ENCODE assay signal across 19 cellular contexts in genomic region chr1:78426398-78426797, GRCh38.
"Had no signal": no experiment of that assay in that cellular context is flagged by ENCODE, and none has a peak within 500 bp of the region (broad histone marks: within the 10 kb centered on the region; RNA-seq: fewer than 3 reads in every experiment).

No MANE protein-coding gene starts in this region.

- H3K27me3 Mint-ChIP-seq: activated CD4-positive, alpha-beta T cell treated with anti-CD3 and anti-CD28 coated beads, Interleukin-2, amount 10 ng/mL, durations not matched to agents 7 days and 5 days; dendritic cell treated with granulocyte-macrophage colony-stimulating factor and Interleukin-4, amounts not matched to agents 40 ng/mL and 50 ng/mL, for 4 days; memory B cell; stimulated activated memory B cell treated with anti-CD40 and anti-IgM and Interleukin-4, amounts not matched to agents 10 μg/mL and 1 μg/mL and 100 μg/mL, for 72 hours had no signal

- ATAC-seq: foreskin keratinocyte; heart right ventricle; right cardiac atrium; stimulated activated memory B cell treated with anti-CD40 and anti-IgM and Interleukin-4, amounts not matched to agents 10 μg/mL and 1 μg/mL and 100 μg/mL, for 72 hours had no signal

- H3K27me3 ChIP-seq: brain microvascular endothelial cell, heart right ventricle, transverse colon had no signal

- H3K4me3 Mint-ChIP-seq: activated CD4-positive, alpha-beta T cell treated with anti-CD3 and anti-CD28 coated beads, Interleukin-2, amount 10 ng/mL, durations not matched to agents 7 days and 5 days; activated naive CD4-positive, alpha-beta T cell treated with anti-CD3 and anti-CD28 coated beads, Interleukin-2, amount 50 U/mL, for 24 hours; dendritic cell treated with granulocyte-macrophage colony-stimulating factor and Interleukin-4, amounts not matched to agents 40 ng/mL and 50 ng/mL, for 4 days; memory B cell; nephron progenitor cell; stimulated activated memory B cell treated with anti-CD40 and anti-IgM and Interleukin-4, amounts not matched to agents 10 μg/mL and 1 μg/mL and 100 μg/mL, for 72 hours; T-helper 1 cell treated with Interleukin-12 subunit alpha and Interleukin-12 subunit beta and Interleukin-4 antibody, amounts not matched to agents 30 μg/mL and 1 μg/mL, for 36 hours had no signal

- H3K36me3 ChIP-seq: brain microvascular endothelial cell, heart right ventricle, left ventricle myocardium inferior, transverse colon had no signal

- H3K36me3 Mint-ChIP-seq: activated naive CD4-positive, alpha-beta T cell treated with anti-CD3 and anti-CD28 coated beads, Interleukin-2, amount 50 U/mL, for 24 hours; memory B cell; stimulated activated memory B cell treated with anti-CD40 and anti-IgM and Interleukin-4, amounts not matched to agents 10 μg/mL and 1 μg/mL and 100 μg/mL, for 72 hours had no signal

- H3K9me3 Mint-ChIP-seq: activated CD4-positive, alpha-beta T cell treated with anti-CD3 and anti-CD28 coated beads, Interleukin-2, amount 10 ng/mL, durations not matched to agents 7 days and 5 days; activated naive CD4-positive, alpha-beta T cell treated with anti-CD3 and anti-CD28 coated beads, Interleukin-2, amount 50 U/mL, for 24 hours; dendritic cell treated with granulocyte-macrophage colony-stimulating factor and Interleukin-4, amounts not matched to agents 40 ng/mL and 50 ng/mL, for 4 days; memory B cell; nephron progenitor cell; stimulated activated memory B cell treated with anti-CD40 and anti-IgM and Interleukin-4, amounts not matched to agents 10 μg/mL and 1 μg/mL and 100 μg/mL, for 72 hours; T-helper 1 cell treated with Interleukin-12 subunit alpha and Interleukin-12 subunit beta and Interleukin-4 antibody, amounts not matched to agents 30 μg/mL and 1 μg/mL, for 36 hours had no signal

- H3K27ac ChIP-seq: brain microvascular endothelial cell, foreskin keratinocyte, heart right ventricle, left ventricle myocardium inferior, transverse colon had no signal

- H3K9me3 ChIP-seq: heart right ventricle, transverse colon had no signal

- DNase-seq: activated CD4-positive, alpha-beta T cell treated with anti-CD3 and anti-CD28 coated beads, Interleukin-2, amount 10 ng/mL, durations not matched to agents 7 days and 5 days; activated CD4-positive, CD25-positive, alpha-beta regulatory T cell; activated T-cell treated with anti-CD3 and anti-CD28 coated beads for 4 hours; amygdala; brain microvascular endothelial cell; cerebellar nuclear complex; erythroblast; foreskin keratinocyte; heart right ventricle; left ventricle myocardium inferior; nephron progenitor cell; right cardiac atrium; stimulated activated CD4-positive, alpha-beta T cell treated with anti-CD3 and anti-CD28 coated beads, Interleukin-1b, Interleukin-23, amount 100 ng/mL, for 48 hours; transverse colon had no signal

- H3K4me1 Mint-ChIP-seq: activated CD4-positive, alpha-beta T cell treated with anti-CD3 and anti-CD28 coated beads, Interleukin-2, amount 10 ng/mL, durations not matched to agents 7 days and 5 days; activated naive CD4-positive, alpha-beta T cell treated with anti-CD3 and anti-CD28 coated beads, Interleukin-2, amount 50 U/mL, for 24 hours; memory B cell; nephron progenitor cell; stimulated activated memory B cell treated with anti-CD40 and anti-IgM and Interleukin-4, amounts not matched to agents 10 μg/mL and 1 μg/mL and 100 μg/mL, for 72 hours had no signal

- H3K27ac Mint-ChIP-seq: activated CD4-positive, alpha-beta T cell treated with anti-CD3 and anti-CD28 coated beads, Interleukin-2, amount 10 ng/mL, durations not matched to agents 7 days and 5 days; activated naive CD4-positive, alpha-beta T cell treated with anti-CD3 and anti-CD28 coated beads, Interleukin-2, amount 50 U/mL, for 24 hours; dendritic cell treated with granulocyte-macrophage colony-stimulating factor and Interleukin-4, amounts not matched to agents 40 ng/mL and 50 ng/mL, for 4 days; memory B cell; nephron progenitor cell; stimulated activated memory B cell treated with anti-CD40 and anti-IgM and Interleukin-4, amounts not matched to agents 10 μg/mL and 1 μg/mL and 100 μg/mL, for 72 hours; T-helper 1 cell treated with Interleukin-12 subunit alpha and Interleukin-12 subunit beta and Interleukin-4 antibody, amounts not matched to agents 30 μg/mL and 1 μg/mL, for 36 hours had no signal

- H3K4me1 ChIP-seq: foreskin keratinocyte, heart right ventricle, left ventricle myocardium inferior, transverse colon had no signal

- H3K4me3 ChIP-seq: heart right ventricle, left ventricle myocardium inferior, transverse colon had no signal
